In the genomic region with DNA sequence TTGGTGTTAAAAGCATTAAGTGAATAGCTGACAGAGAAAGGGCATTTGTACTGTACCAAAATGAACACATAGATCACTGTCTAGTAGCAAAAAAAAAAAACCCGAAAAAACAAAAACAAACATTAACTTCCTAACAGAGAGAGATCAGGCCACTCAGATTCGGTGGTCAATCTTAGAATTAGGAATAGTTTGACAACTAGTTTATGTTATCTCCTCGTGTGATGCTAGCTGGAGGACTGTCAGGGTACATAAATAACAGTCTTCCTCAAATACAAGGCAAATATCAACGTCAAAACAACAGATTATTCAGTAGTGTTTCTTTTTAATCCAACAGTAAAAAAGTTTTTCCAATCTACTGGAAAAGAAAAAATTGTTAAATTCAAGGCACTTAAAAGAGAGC, we compare ENCODE assay signal across 8 cellular contexts. TPM values are rescaled to one million over a fixed set of nuclear protein-coding genes. Genes with fewer than 3 reads are reported as not detected.
DNase-seq lines count a peak whose midpoint lies in the region; ATAC-seq and TF ChIP-seq lines count a peak whose summit lies in the region.

No MANE protein-coding gene starts in this region.

- H3K4me3 Mint-ChIP-seq in activated CD4-positive, alpha-beta T cell treated with anti-CD3 and anti-CD28 coated beads, Interleukin-2, amount 10 ng/mL, durations not matched to agents 24 days and 14 days: peak overlapping the region; percentile 98

- peaks cover 31% of the 10 kb centered on the region for H3K4me1 Mint-ChIP-seq in activated CD4-positive, alpha-beta T cell treated with anti-CD3 and anti-CD28 coated beads, Interleukin-2, amount 10 ng/mL, durations not matched to agents 24 days and 14 days

- peak overlapping the region in 1 of 2 donors; percentile 43 for H3K9ac ChIP-seq in liver (ENCODE audit: low read depth in 1 of 2, low read length in 2 of 2)

- H3K4me1 ChIP-seq in ascending aorta (peaks cover 4 to 26% of the 10 kb centered on the region in 2 donors), liver (ENCODE audit: control insufficient read depth in 4 of 4, insufficient read depth in 4 of 4, low read length in 3 of 4) (peaks cover 6 to 14% (median 9%) of the 10 kb centered on the region in 4 donors), thoracic aorta (ENCODE audit: control insufficient read depth in 1 of 2, low read depth in 2 of 2) (peaks cover 16 to 27% of the 10 kb centered on the region in 2 donors)

- H3K27me3 ChIP-seq in ascending aorta (no peaks in the 10 kb centered on the region), liver (ENCODE audit: control insufficient read depth in 4 of 4, insufficient read depth in 4 of 4, low read length in 3 of 4) (no peaks in the 10 kb centered on the region), thoracic aorta (replicated peaks; ENCODE audit: insufficient read depth) (no peaks in the 10 kb centered on the region)

- H3K27ac Mint-ChIP-seq in activated CD4-positive, alpha-beta T cell treated with anti-CD3 and anti-CD28 coated beads, Interleukin-2, amount 10 ng/mL, durations not matched to agents 24 days and 14 days: peak overlapping the region; percentile 98

- H3K9me3 Mint-ChIP-seq in activated CD4-positive, alpha-beta T cell treated with anti-CD3 and anti-CD28 coated beads, Interleukin-2, amount 10 ng/mL, durations not matched to agents 24 days and 14 days: no peaks in the 10 kb centered on the region

- no peak for ATAC-seq in thoracic aorta (ENCODE audit: insufficient number of reproducible peaks, low FRiP score, low read depth)

- H3K27me3 Mint-ChIP-seq in activated CD4-positive, alpha-beta T cell treated with anti-CD3 and anti-CD28 coated beads, Interleukin-2, amount 10 ng/mL, durations not matched to agents 24 days and 14 days: no peaks in the 10 kb centered on the region

- peaks cover 36% of the 10 kb centered on the region for H3K36me3 Mint-ChIP-seq in activated CD4-positive, alpha-beta T cell treated with anti-CD3 and anti-CD28 coated beads, Interleukin-2, amount 10 ng/mL, durations not matched to agents 24 days and 14 days (ENCODE audit: low read depth)

- no peak for TF ChIP-seq CTCF in ascending aorta (IDR thresholded peaks at IDR 0.05)
- no peak for TF ChIP-seq CTCF in liver (IDR thresholded peaks at IDR 0.05; ENCODE audit: low read depth, low read length, missing input control)
- TF ChIP-seq CTCF in thoracic aorta (IDR thresholded peaks at IDR 0.05): no peak

- intact Hi-C loops in activated CD4-positive, alpha-beta T cell treated with anti-CD3 and anti-CD28 coated beads, Interleukin-2, amount 10 ng/mL, durations not matched to agents 24 days and 14 days (cut with micrococcal nuclease): loop anchor here (2.0 to 5.0 kb wide), 3 partner anchors 149 to 911 kb away; partner anchors contain the start of gene EEF1AKMT1
- intact Hi-C loops in ascending aorta (cut with DNase I): loop anchor here (5.0 to 10.0 kb wide), 3 partner anchors 256 to 843 kb away; partner anchors contain the start of genes IFT88 and IL17D

- no peak for DNase-seq in activated CD4-positive, alpha-beta T cell treated with anti-CD3 and anti-CD28 coated beads, Interleukin-2, amount 10 ng/mL, durations not matched to agents 24 days and 14 days
- no peak for DNase-seq in activated CD4-positive, alpha-beta T cell treated with anti-CD3 and anti-CD28 coated beads, Interleukin-2, amount 50 U/mL, for 4 hours
- DNase-seq in ascending aorta (ENCODE audit: low spot score in 2 of 2) (no peak), thoracic aorta (ENCODE audit: low spot score) (no peak), NCI-H446 treated with DMSO at 0.1 percent for 48 hours (lab: John Stamatoyannopoulos, UW) (no peak), cerebellum (ENCODE audit: low spot score) (no peak), HK-2 (ENCODE audit: unreplicated experiment) (no peak)

- TF ChIP-seq RAD21 in liver (IDR thresholded peaks at IDR 0.05): no peak

- H3K9me3 ChIP-seq in ascending aorta (no peaks in the 10 kb centered on the region), liver (ENCODE audit: control insufficient read depth in 4 of 4, low read length in 3 of 4) (no peaks in the 10 kb centered on the region), thoracic aorta (no peaks in the 10 kb centered on the region)

- H3K27ac ChIP-seq in ascending aorta: peak overlapping the region; percentile 97 to 99
- H3K27ac ChIP-seq in liver (ENCODE audit: low read depth in 1 of 2, low read length in 2 of 2): peak overlapping the region in 1 of 2 donors; percentile 85
- H3K27ac ChIP-seq in thoracic aorta: peak overlapping the region; percentile 95 to 99

- WGBS in liver: 11% methylated on average over 4 of the region's 4 CpGs

- H3K4me3 ChIP-seq in ascending aorta (peak overlapping the region; percentile 78 to 79), liver (ENCODE audit: low read depth in 1 of 3, low read length in 3 of 3) (peak overlapping the region in 2 of 3 donors; percentile 33 to 93), thoracic aorta (peak overlapping the region; percentile 76)

- H3K36me3 ChIP-seq in ascending aorta (no peaks in the 10 kb centered on the region), liver (ENCODE audit: control insufficient read depth in 4 of 4, insufficient read depth in 3 of 4, low read depth in 1 of 4, low read length in 3 of 4) (peaks cover 0 to 3% (median 0%) of the 10 kb centered on the region in 4 donors), thoracic aorta (no peaks in the 10 kb centered on the region)

TF ChIP-seq in liver, 16 proteins besides CTCF, POLR2A, EP300 and RAD21:
- no peak for TF ChIP-seq REST (IDR thresholded peaks at IDR 0.05)
- TF ChIP-seq FOXA2 (IDR thresholded peaks at IDR 0.05): no peak
- no peak for TF ChIP-seq HNF4A (conservative IDR thresholded peaks at IDR 0.05)
- TF ChIP-seq EGR1 (IDR thresholded peaks at IDR 0.05; ENCODE audit: low read depth in 2 of 2): no peak
- no peak for TF ChIP-seq TAF1 (conservative IDR thresholded peaks at IDR 0.05)
- no peak for TF ChIP-seq RXRA (IDR thresholded peaks at IDR 0.05)
- TF ChIP-seq HNF4G (IDR thresholded peaks at IDR 0.05): no peak
- no peak for TF ChIP-seq JUND (IDR thresholded peaks at IDR 0.05)
- TF ChIP-seq ZBTB33 (IDR thresholded peaks at IDR 0.05): no peak
- TF ChIP-seq YY1 (IDR thresholded peaks at IDR 0.05): no peak
- no peak for TF ChIP-seq SP1 (IDR thresholded peaks at IDR 0.05)
- TF ChIP-seq NR2F2 (IDR thresholded peaks at IDR 0.05): no peak
- TF ChIP-seq, protein P1, sequence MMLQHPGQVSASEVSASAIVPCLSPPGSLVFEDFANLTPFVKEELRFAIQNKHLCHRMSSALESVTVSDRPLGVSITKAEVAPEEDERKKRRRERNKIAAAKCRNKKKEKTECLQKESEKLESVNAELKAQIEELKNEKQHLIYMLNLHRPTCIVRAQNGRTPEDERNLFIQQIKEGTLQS (IDR thresholded peaks at IDR 0.05): no peak
- TF ChIP-seq, protein P2, sequence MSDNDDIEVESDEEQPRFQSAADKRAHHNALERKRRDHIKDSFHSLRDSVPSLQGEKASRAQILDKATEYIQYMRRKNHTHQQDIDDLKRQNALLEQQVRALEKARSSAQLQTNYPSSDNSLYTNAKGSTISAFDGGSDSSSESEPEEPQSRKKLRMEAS (IDR thresholded peaks at IDR 0.05): no peak
- no peak for TF ChIP-seq FOXA1 (IDR thresholded peaks at IDR 0.05)
- no peak for TF ChIP-seq GABPA (IDR thresholded peaks at IDR 0.05 in 1 of 2, conservative IDR thresholded peaks at IDR 0.05 in 1 of 2)
TF ChIP-seq in liver: peak in this region for 0.

RNA-seq across cellular contexts. Expression of gene ZMYM5, which starts 1.7 kb away (rescaled TPM):
- 12.9 and 13.4 TPM in 2 replicates for total RNA-seq in activated CD4-positive, alpha-beta T cell treated with anti-CD3 and anti-CD28 coated beads, Interleukin-2, amount 10 ng/mL, durations not matched to agents 24 days and 14 days
- total RNA-seq in ascending aorta (14.2 TPM), liver (1 to 10 TPM; 6.9 to 8.1 TPM), thoracic aorta (10 to 100 TPM; 15.2 to 19.2 TPM), cerebellum (32.8 TPM)
- polyA plus RNA-seq in liver: 1 to 10 TPM; 2.6 to 4.9 TPM
